ENCODE assay signal across 14 cellular contexts in the genomic region with DNA sequence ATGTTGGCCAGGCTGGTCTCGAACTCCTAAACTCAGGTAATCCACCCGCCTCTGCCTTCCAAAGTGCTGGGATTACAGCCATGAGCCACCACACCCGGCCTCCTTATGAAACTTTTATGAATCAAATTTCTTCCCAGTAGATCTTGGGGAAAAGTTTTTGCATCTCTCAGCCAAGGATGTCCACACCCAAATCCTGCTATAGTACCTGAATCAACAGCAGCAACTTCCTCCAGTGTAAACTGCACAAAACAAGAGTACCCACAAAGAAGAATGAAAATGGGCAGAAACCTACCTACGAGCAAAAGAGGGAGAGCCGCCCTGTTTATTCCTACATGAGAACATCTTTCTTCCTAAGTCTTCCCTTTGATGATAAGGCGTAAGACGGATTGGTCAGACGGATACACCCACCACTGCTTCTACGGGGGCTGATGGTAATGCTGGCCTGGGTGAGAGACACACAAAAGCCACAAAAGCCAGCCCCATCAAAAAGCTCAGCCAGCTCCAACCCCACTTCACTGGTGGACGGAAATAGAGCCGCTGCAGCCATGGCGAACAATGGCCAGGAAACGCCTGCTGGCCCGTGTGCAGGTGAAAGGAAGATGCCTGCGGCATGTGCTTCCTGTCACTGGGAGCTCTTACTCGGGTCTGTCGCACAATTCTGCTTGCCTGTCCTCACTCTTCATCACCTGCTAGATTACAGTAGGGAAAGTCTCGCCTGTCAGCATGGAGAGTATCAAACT. TPM values are rescaled to one million over a fixed set of nuclear protein-coding genes. Genes with fewer than 3 reads are reported as not detected.
DNase-seq lines count a peak whose midpoint lies in the region; ATAC-seq and TF ChIP-seq lines count a peak whose summit lies in the region.
"Had no signal": no experiment of that assay in that cellular context is flagged by ENCODE, and none has a peak within 500 bp of the region (broad histone marks: within the 10 kb centered on the region; RNA-seq: fewer than 3 reads in every experiment).

No MANE protein-coding gene starts in this region.

- DNase-seq in activated naive CD4-positive, alpha-beta T cell treated with anti-CD3 and anti-CD28 coated beads for 36 hours, result peak; percentile 26
- DNase-seq in activated naive CD4-positive, alpha-beta T cell (lab: John Stamatoyannopoulos, UW), result no peak
- DNase-seq in T-helper 2 cell treated with Interferon-gamma antibody and Interleukin-4, amounts not matched to agents 5 μg/mL and 100 μg/mL, for 36 hours (ENCODE audit: low spot score), result no peak
- DNase-seq in right cardiac atrium (peak in 1 of 3 donors; percentile 58), type B pancreatic cell (ENCODE audit: extremely low spot score, unreplicated experiment) (no peak), C1 segment of cervical spinal cord (lab: John Stamatoyannopoulos, UW) (no peak)
- DNase-seq: NCI-H2029 treated with DMSO at 0.1 percent for 48 hours; ovary; PC-9; stimulated activated CD4-positive, alpha-beta T cell treated with anti-CD3 and anti-CD28 coated beads, Interleukin-15, amount 100 ng/mL, for 24 hours had no signal

- intact Hi-C loops in activated naive CD4-positive, alpha-beta T cell treated with anti-CD3 and anti-CD28 coated beads for 36 hours (cut with micrococcal nuclease), result loop anchor here (1.0 kb wide), 1 partner anchor 22 kb away; no protein-coding TSS in a partner anchor
- intact Hi-C loops in right cardiac atrium (cut with DNase I), result no loop called here

- no peak overlapping the region for H3K27ac Mint-ChIP-seq in activated naive CD4-positive, alpha-beta T cell treated with anti-CD3 and anti-CD28 coated beads for 36 hours
- H3K27ac Mint-ChIP-seq in T-helper 2 cell treated with Interferon-gamma antibody and Interleukin-4, amounts not matched to agents 5 μg/mL and 100 μg/mL, for 36 hours, result peak overlapping the region; percentile 95
- H3K27ac Mint-ChIP-seq in type B pancreatic cell, result no peak overlapping the region

- peaks cover 61% of the 10 kb centered on the region for H3K27me3 Mint-ChIP-seq in activated naive CD4-positive, alpha-beta T cell treated with anti-CD3 and anti-CD28 coated beads for 36 hours (ENCODE audit: low read depth)
- H3K27me3 Mint-ChIP-seq in T-helper 2 cell treated with Interferon-gamma antibody and Interleukin-4, amounts not matched to agents 5 μg/mL and 100 μg/mL, for 36 hours (ENCODE audit: low read depth), result peaks cover 5% of the 10 kb centered on the region
- H3K27me3 Mint-ChIP-seq in type B pancreatic cell, result peaks cover 3% of the 10 kb centered on the region

- no peak overlapping the region for H3K4me3 ChIP-seq in right cardiac atrium (ENCODE audit: low read length)
- H3K4me3 ChIP-seq: K562, ovary, PC-9 had no signal

- H3K36me3 Mint-ChIP-seq in activated naive CD4-positive, alpha-beta T cell treated with anti-CD3 and anti-CD28 coated beads for 36 hours (ENCODE audit: low read depth), result no peaks in the 10 kb centered on the region
- peaks cover 15% of the 10 kb centered on the region for H3K36me3 Mint-ChIP-seq in T-helper 2 cell treated with Interferon-gamma antibody and Interleukin-4, amounts not matched to agents 5 μg/mL and 100 μg/mL, for 36 hours (ENCODE audit: low read depth)
- H3K36me3 Mint-ChIP-seq in type B pancreatic cell, result peaks cover 31% of the 10 kb centered on the region

- no peak for TF ChIP-seq CTCF in type B pancreatic cell (conservative IDR thresholded peaks at IDR 0.05)

- peak overlapping the region; percentile 63 for H3K27ac ChIP-seq in right cardiac atrium (ENCODE audit: low read length)
- H3K27ac ChIP-seq: ovary, PC-9 had no signal

- peak overlapping the region; percentile 47 for H3K4me3 Mint-ChIP-seq in activated naive CD4-positive, alpha-beta T cell treated with anti-CD3 and anti-CD28 coated beads for 36 hours
- H3K4me3 Mint-ChIP-seq in T-helper 2 cell treated with Interferon-gamma antibody and Interleukin-4, amounts not matched to agents 5 μg/mL and 100 μg/mL, for 36 hours, result peak overlapping the region; percentile 85
- H3K4me3 Mint-ChIP-seq in type B pancreatic cell, result peak overlapping the region; percentile 10

- H3K4me1 ChIP-seq in right cardiac atrium (ENCODE audit: control insufficient read depth, insufficient read depth, low read length), result peaks cover 11% of the 10 kb centered on the region

- H3K9me3 Mint-ChIP-seq in activated naive CD4-positive, alpha-beta T cell treated with anti-CD3 and anti-CD28 coated beads for 36 hours, result no peaks in the 10 kb centered on the region
- no peaks in the 10 kb centered on the region for H3K9me3 Mint-ChIP-seq in T-helper 2 cell treated with Interferon-gamma antibody and Interleukin-4, amounts not matched to agents 5 μg/mL and 100 μg/mL, for 36 hours
- no peaks in the 10 kb centered on the region for H3K9me3 Mint-ChIP-seq in type B pancreatic cell

- H3K27me3 ChIP-seq in right cardiac atrium (ENCODE audit: control insufficient read depth, insufficient read depth), result no peaks in the 10 kb centered on the region
- H3K27me3 ChIP-seq: ovary had no signal

- H3K4me1 Mint-ChIP-seq in activated naive CD4-positive, alpha-beta T cell treated with anti-CD3 and anti-CD28 coated beads for 36 hours (ENCODE audit: low read depth), result peaks cover 20% of the 10 kb centered on the region
- peaks cover 49% of the 10 kb centered on the region for H3K4me1 Mint-ChIP-seq in T-helper 2 cell treated with Interferon-gamma antibody and Interleukin-4, amounts not matched to agents 5 μg/mL and 100 μg/mL, for 36 hours (ENCODE audit: low read depth)
- H3K4me1 Mint-ChIP-seq in type B pancreatic cell (ENCODE audit: unreplicated experiment), result peaks cover 56% of the 10 kb centered on the region

- CTCF ChIA-PET in activated naive CD4-positive, alpha-beta T cell treated with anti-CD3 and anti-CD28 coated beads for 36 hours (lab: Charles Lee), result interaction anchor here (1.2 to 1.4 kb wide), 2 partner anchors 21 to 50 kb away, joined by 3 to 6 read pairs; no protein-coding TSS in a partner anchor

- WGBS in right cardiac atrium, result 48% methylated on average over 18 of the region's 18 CpGs

- peak in 1 of 2 donors; percentile 70 for ATAC-seq in right cardiac atrium
- ATAC-seq in GM21717 (IDR thresholded peaks at IDR 0.05; ENCODE audit: unreplicated experiment), result no peak
- ATAC-seq in GM19023 (IDR thresholded peaks at IDR 0.05; ENCODE audit: unreplicated experiment), result no peak
- ATAC-seq: K562 had no signal

- no peaks in the 10 kb centered on the region for H3K9me3 ChIP-seq in right cardiac atrium (ENCODE audit: control insufficient read depth, low read length)
- H3K9me3 ChIP-seq: ovary had no signal

RNA-seq across cellular contexts. Expression of gene JCAD, which starts 10.4 kb away (rescaled TPM):
- under 1 TPM in 1 of 2 experiments, not detected in 1; 0.05 TPM for total RNA-seq in activated naive CD4-positive, alpha-beta T cell treated with anti-CD3 and anti-CD28 coated beads for 36 hours
- total RNA-seq in right cardiac atrium (10 to 100 TPM; 29.2 to 76.7 (median 39.8) TPM), type B pancreatic cell (ENCODE audit: low replicate concordance) (11.0 and 31.0 TPM in 2 replicates)
- polyA plus RNA-seq in right cardiac atrium, result 17.6 TPM
- total RNA-seq: G401, K562 had no signal
- polyA plus RNA-seq: K562 had no signal

Comparison
In these comparisons a context has a peak if more than half of its experiments do, and no peak if none do; other contexts are left out.
1. H3K4me3 Mint-ChIP-seq: peak in every context shown above with its lines; median percentile 85 in T-helper 2 cell treated with Interferon-gamma antibody and Interleukin-4, amounts not matched to agents 5 μg/mL and 100 μg/mL, for 36 hours; 47 in activated naive CD4-positive, alpha-beta T cell treated with anti-CD3 and anti-CD28 coated beads for 36 hours; 10 in type B pancreatic cell.
2. RNA of gene JCAD, which starts 10.4 kb away (total RNA-seq): 29.2 to 76.7 TPM in right cardiac atrium and 11.0 to 31.0 TPM in type B pancreatic cell; 0.05 TPM in activated naive CD4-positive, alpha-beta T cell treated with anti-CD3 and anti-CD28 coated beads for 36 hours; every median in the first group is over 10 times any median in the second.